Comparison of ENCODE assay signal across 1 cellular context in the genomic region with DNA sequence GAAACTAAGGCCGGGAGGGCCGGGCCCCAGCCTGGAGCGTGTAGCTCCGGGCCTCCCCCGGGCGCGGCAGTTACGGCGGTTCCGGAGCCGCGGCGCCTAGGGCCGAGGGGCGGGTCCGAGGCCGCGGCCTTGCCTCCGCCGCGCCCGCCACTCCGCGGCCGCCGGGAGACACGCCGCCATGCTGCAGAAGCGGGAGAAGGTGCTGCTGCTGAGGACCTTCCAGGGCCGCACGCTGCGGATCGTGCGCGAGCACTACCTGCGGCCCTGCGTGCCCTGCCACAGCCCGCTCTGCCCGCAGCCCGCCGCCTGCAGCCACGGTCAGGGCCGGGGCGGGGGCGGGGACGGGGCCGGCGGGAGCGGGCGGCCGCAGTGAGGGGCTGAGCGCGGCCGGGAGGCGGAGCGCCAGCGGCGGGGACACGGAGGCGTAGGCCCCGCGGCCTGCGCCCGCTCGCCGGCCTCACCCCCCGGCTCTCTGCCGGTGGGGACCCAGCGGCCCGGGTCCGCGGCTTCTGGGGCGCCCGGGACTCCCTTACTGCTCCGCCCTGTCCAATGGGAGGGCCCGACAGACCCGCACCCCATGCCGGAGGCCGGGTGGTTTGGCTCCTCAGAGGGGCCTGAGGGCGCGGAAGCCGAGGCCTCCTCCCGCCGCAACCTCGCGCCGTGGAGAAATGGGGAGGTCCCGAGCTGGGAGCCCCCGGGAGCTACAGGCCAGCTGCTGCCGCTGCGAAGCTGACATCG.
TF ChIP-seq lines count a peak whose summit lies in the region.

TSS of gene DIS3L (plus strand) at position 150 of the 738 bp plus-strand sequence. CDS start at position 179, 29 bp downstream.

TF ChIP-seq in HCT116, 20 proteins besides CTCF, POLR2A, EP300 and RAD21 (continued from another document):
- TF ChIP-seq REST (IDR thresholded peaks at IDR 0.05; ENCODE audit: low read depth) (no peak), SIN3A (IDR thresholded peaks at IDR 0.05; ENCODE audit: low read depth) (peak; percentile 42; the same call in 1 of the 2 replicates), CEBPB (IDR thresholded peaks at IDR 0.05; ENCODE audit: low read depth) (no peak), JUND (IDR thresholded peaks at IDR 0.05) (no peak), CBX3 (IDR thresholded peaks at IDR 0.05; ENCODE audit: low read depth) (no peak), TCF7L2 (IDR thresholded peaks at IDR 0.05; ENCODE audit: borderline replicate concordance, extremely low read depth, insufficient read depth, insufficient read length) (no peak), ZNF274 (IDR thresholded peaks at IDR 0.05; ENCODE audit: low read depth, low read length) (no peak), ELF1 (IDR thresholded peaks at IDR 0.05; ENCODE audit: borderline replicate concordance, low read depth) (no peak)
TF ChIP-seq in HCT116: peak in this region for 5.
